ENCODE assay signal across 8 cellular contexts in genomic region chr4:41257257-41257900, GRCh38. TPM values are rescaled to one million over a fixed set of nuclear protein-coding genes. Genes with fewer than 3 reads are reported as not detected.
DNase-seq lines count a peak whose midpoint lies in the region; ATAC-seq and TF ChIP-seq lines count a peak whose summit lies in the region.

No MANE protein-coding gene starts in this region.

- peaks cover 10% of the 10 kb centered on the region for H3K4me1 Mint-ChIP-seq in activated CD8-positive, alpha-beta T cell treated with anti-CD3 and anti-CD28 coated beads for 36 hours (ENCODE audit: low read depth)
- H3K4me1 Mint-ChIP-seq in naive B cell, result peaks cover 8 to 15% (median 9%) of the 10 kb centered on the region in 3 donors

- H3K36me3 ChIP-seq in esophagus squamous epithelium (no peaks in the 10 kb centered on the region), thymus (ENCODE audit: control insufficient read depth, insufficient read depth) (no peaks in the 10 kb centered on the region)

- H3K4me3 ChIP-seq in NB4 (ENCODE audit: low read depth, low read length) (no peak overlapping the region), esophagus squamous epithelium (peak overlapping the region; percentile 39 to 75 (median 46)), thymus (ENCODE audit: low read length) (peak overlapping the region; percentile 36)

- DNase-seq in DMS79 (lab: John Stamatoyannopoulos, UW) (peak; percentile 29), NB4 (ENCODE audit: low read depth) (peak; percentile 51), esophagus squamous epithelium (lab: John Stamatoyannopoulos, UW) (no peak), naive B cell (peak; percentile 16)
- peak; percentile 35 for DNase-seq in activated CD8-positive, alpha-beta T cell treated with anti-CD3 and anti-CD28 coated beads for 36 hours

- WGBS in esophagus squamous epithelium, 2 donors, result 0 to 16% methylated on average over 1 to 3 of the region's 69 CpGs
- 1% methylated on average over 69 of the region's 69 CpGs for WGBS in thymus

- ATAC-seq in GM21447 (IDR thresholded peaks at IDR 0.05; ENCODE audit: unreplicated experiment) (peak; percentile 57), naive B cell (ENCODE audit: low read depth in 2 of 2) (peak; percentile 40 to 46), HG02970 (IDR thresholded peaks at IDR 0.05; ENCODE audit: low FRiP score, unreplicated experiment) (no peak)
- peak; percentile 73 for ATAC-seq in activated CD8-positive, alpha-beta T cell treated with anti-CD3 and anti-CD28 coated beads for 36 hours

- H3K4me3 Mint-ChIP-seq in activated CD8-positive, alpha-beta T cell treated with anti-CD3 and anti-CD28 coated beads for 36 hours, result peak overlapping the region; percentile 62
- peak overlapping the region in 7 of 8 donors; percentile 49 to 90 (median 75) for H3K4me3 Mint-ChIP-seq in naive B cell

- peaks cover 51% of the 10 kb centered on the region for H3K27me3 Mint-ChIP-seq in activated CD8-positive, alpha-beta T cell treated with anti-CD3 and anti-CD28 coated beads for 36 hours
- peaks cover 39 to 70% (median 51%) of the 10 kb centered on the region in 3 donors for H3K27me3 Mint-ChIP-seq in naive B cell

- H3K9me3 ChIP-seq in esophagus squamous epithelium (no peaks in the 10 kb centered on the region), thymus (ENCODE audit: control insufficient read depth) (no peaks in the 10 kb centered on the region)

- no peaks in the 10 kb centered on the region for H3K36me3 Mint-ChIP-seq in activated CD8-positive, alpha-beta T cell treated with anti-CD3 and anti-CD28 coated beads for 36 hours (ENCODE audit: low read depth)
- peaks cover 0 to 8% of the 10 kb centered on the region in 2 donors for H3K36me3 Mint-ChIP-seq in naive B cell

- H3K4me1 ChIP-seq in esophagus squamous epithelium (peaks cover 14 to 18% (median 16%) of the 10 kb centered on the region in 3 donors), thymus (ENCODE audit: control insufficient read depth, insufficient read depth, low read length) (peaks cover 7% of the 10 kb centered on the region)

- H3K27me3 ChIP-seq in esophagus squamous epithelium, result peaks cover 8 to 66% (median 11%) of the 10 kb centered on the region in 4 donors
- peaks cover 33% of the 10 kb centered on the region for H3K27me3 ChIP-seq in thymus (ENCODE audit: control insufficient read depth, insufficient read depth)

- CTCF ChIA-PET in activated CD8-positive, alpha-beta T cell treated with anti-CD3 and anti-CD28 coated beads for 36 hours (lab: Charles Lee), result no interaction called here

- H3K27ac Mint-ChIP-seq in activated CD8-positive, alpha-beta T cell treated with anti-CD3 and anti-CD28 coated beads for 36 hours, result no peak overlapping the region
- no peak overlapping the region for H3K27ac Mint-ChIP-seq in naive B cell

- no peak for TF ChIP-seq POLR2A in NB4 (IDR thresholded peaks at IDR 0.05; ENCODE audit: extremely low read depth, insufficient read length)
- TF ChIP-seq POLR2A in esophagus squamous epithelium (IDR thresholded peaks at IDR 0.05), result no peak

- no peak for TF ChIP-seq CTCF in NB4 (IDR thresholded peaks at IDR 0.05; ENCODE audit: low read depth, low read length)
- no peak for TF ChIP-seq CTCF in activated CD8-positive, alpha-beta T cell treated with anti-CD3 and anti-CD28 coated beads for 36 hours (IDR thresholded peaks at IDR 0.05)
- no peak for TF ChIP-seq CTCF in esophagus squamous epithelium (IDR thresholded peaks at IDR 0.05)

- H3K27ac ChIP-seq in esophagus squamous epithelium, result no peak overlapping the region
- no peak overlapping the region for H3K27ac ChIP-seq in thymus (ENCODE audit: low read depth)

- POLR2A ChIA-PET in activated CD8-positive, alpha-beta T cell treated with anti-CD3 and anti-CD28 coated beads for 36 hours (lab: Charles Lee), result no interaction called here

- intact Hi-C loops in activated CD8-positive, alpha-beta T cell treated with anti-CD3 and anti-CD28 coated beads for 36 hours (cut with micrococcal nuclease), result no loop called here
- intact Hi-C loops in esophagus squamous epithelium (cut with DNase I), result no loop called here

- no peaks in the 10 kb centered on the region for H3K9me3 Mint-ChIP-seq in activated CD8-positive, alpha-beta T cell treated with anti-CD3 and anti-CD28 coated beads for 36 hours
- H3K9me3 Mint-ChIP-seq in naive B cell, result peaks cover 0 to 4% (median 0%) of the 10 kb centered on the region in 7 donors

RNA-seq across cellular contexts. Expression of gene UCHL1, which starts 0.7 kb away (rescaled TPM):
- total RNA-seq in activated CD8-positive, alpha-beta T cell treated with anti-CD3 and anti-CD28 coated beads for 36 hours, result 1 to 10 TPM; 2.5 to 3.0 TPM
- 1 to 10 TPM; 3.9 to 9.6 (median 9.0) TPM for total RNA-seq in esophagus squamous epithelium
- polyA plus RNA-seq in naive B cell (ENCODE audit: low read depth in 6 of 6) (under 1 TPM in 1 of 6 donors, not detected in 5; 0.57 TPM), thymus (56.2 TPM)

RNA-seq across cellular contexts. Expression of gene APBB2, which starts 43.0 kb away (rescaled TPM):
- total RNA-seq in activated CD8-positive, alpha-beta T cell treated with anti-CD3 and anti-CD28 coated beads for 36 hours, result 1 to 10 TPM in 1 of 2 experiments, under 1 TPM in 1; 0.89 to 2.3 TPM
- total RNA-seq in esophagus squamous epithelium, result 10 to 100 TPM; 12.2 to 29.2 (median 20.1) TPM
- polyA plus RNA-seq in naive B cell (ENCODE audit: low read depth in 6 of 6) (10 to 100 TPM in 5 of 6 donors, 1 to 10 TPM in 1; 8.6 to 23.5 (median 15.7) TPM), thymus (10.0 TPM)

Comparison
In these comparisons a context has a peak if more than half of its experiments do, and no peak if none do; other contexts are left out.
1. RNA of gene APBB2, which starts 43.0 kb away (total RNA-seq): 12.2 to 29.2 TPM in esophagus squamous epithelium; 0.89 to 2.3 TPM in activated CD8-positive, alpha-beta T cell treated with anti-CD3 and anti-CD28 coated beads for 36 hours; every median in the first group is over 4 times any median in the second.